In the genomic region with DNA sequence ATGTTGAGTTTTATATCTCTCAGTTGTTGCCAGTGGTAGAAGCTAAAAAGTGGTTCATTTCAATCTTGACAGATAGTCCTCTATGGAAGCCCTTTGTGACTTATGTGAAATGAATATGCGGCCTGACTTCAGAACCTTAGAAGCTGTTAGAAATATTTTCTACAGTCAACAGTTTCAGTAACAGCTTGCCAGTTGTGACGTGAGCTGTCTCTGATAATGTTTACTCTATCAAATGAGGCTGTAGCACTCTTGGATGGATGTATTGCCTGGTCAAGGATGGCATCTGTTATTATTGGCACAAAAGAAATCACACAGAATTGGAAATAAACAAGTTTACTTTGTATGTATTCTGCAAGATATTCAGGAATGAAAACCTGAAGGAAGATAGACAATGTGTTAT, we compare ENCODE assay signal across 19 cellular contexts. TPM values are rescaled to one million over a fixed set of nuclear protein-coding genes. Genes with fewer than 3 reads are reported as not detected.
"Had no signal": no experiment of that assay in that cellular context is flagged by ENCODE, and none has a peak within 500 bp of the region (broad histone marks: within the 10 kb centered on the region; RNA-seq: fewer than 3 reads in every experiment).

No MANE protein-coding gene starts in this region.

- FAIRE-seq: urothelium cell line had no signal

- H3K4me2 ChIP-seq: smooth muscle cell had no signal

- H3K9me3 ChIP-seq: colonic mucosa, sigmoid colon, stomach, suprapubic skin, tibial nerve had no signal

- H3K36me3 ChIP-seq: colonic mucosa had no signal

- H3K4me1 ChIP-seq: colonic mucosa, sigmoid colon, stomach, suprapubic skin, tibial nerve had no signal

- ATAC-seq: activated CD8-positive, alpha-beta T cell treated with anti-CD3 and anti-CD28 coated beads, Interleukin-2, amount 10 ng/mL, durations not matched to agents 7 days and 5 days; activated naive CD4-positive, alpha-beta T cell treated with anti-CD3 and anti-CD28 coated beads, Interleukin-2, amount 50 U/mL, for 72 hours; left lobe of liver; naive thymus-derived CD4-positive, alpha-beta T cell; stimulated activated memory B cell treated with anti-CD40 and anti-IgM and Interleukin-4, amounts not matched to agents 10 μg/mL and 1 μg/mL and 100 μg/mL, for 72 hours had no signal

- H3K4me3 ChIP-seq: colonic mucosa, sigmoid colon, smooth muscle cell, stomach, suprapubic skin, tibial nerve had no signal

- DNase-seq: activated CD4-positive, alpha-beta T cell treated with anti-CD3 and anti-CD28 coated beads for 1 hour; activated CD4-positive, alpha-beta T cell treated with anti-CD3 and anti-CD28 coated beads, Interleukin-2, amount 50 U/mL, for 1 hour; activated CD8-positive, alpha-beta T cell treated with anti-CD3 and anti-CD28 coated beads, Interleukin-2, amount 10 ng/mL, durations not matched to agents 7 days and 5 days; aorta; colonic mucosa; endodermal cell; naive thymus-derived CD4-positive, alpha-beta T cell; occipital lobe; sigmoid colon; stimulated activated CD4-positive, alpha-beta T cell treated with anti-CD3 and anti-CD28 coated beads, Interleukin-15, amount 100 ng/mL, for 24 hours; stomach; T-helper 9 cell had no signal

- H3K27me3 ChIP-seq: colonic mucosa, sigmoid colon, stomach, suprapubic skin, tibial nerve had no signal

- H3K27ac ChIP-seq: colonic mucosa, sigmoid colon, stomach, suprapubic skin, tibial nerve had no signal

RNA-seq across cellular contexts. Expression of a gene that starts 31.9 kb away (rescaled TPM):
- total RNA-seq: activated CD8-positive, alpha-beta T cell treated with anti-CD3 and anti-CD28 coated beads, Interleukin-2, amount 10 ng/mL, durations not matched to agents 7 days and 5 days had no signal
- polyA plus RNA-seq: naive thymus-derived CD4-positive, alpha-beta T cell had no signal
